ENCODE assay signal across 27 cellular contexts in the genomic region with DNA sequence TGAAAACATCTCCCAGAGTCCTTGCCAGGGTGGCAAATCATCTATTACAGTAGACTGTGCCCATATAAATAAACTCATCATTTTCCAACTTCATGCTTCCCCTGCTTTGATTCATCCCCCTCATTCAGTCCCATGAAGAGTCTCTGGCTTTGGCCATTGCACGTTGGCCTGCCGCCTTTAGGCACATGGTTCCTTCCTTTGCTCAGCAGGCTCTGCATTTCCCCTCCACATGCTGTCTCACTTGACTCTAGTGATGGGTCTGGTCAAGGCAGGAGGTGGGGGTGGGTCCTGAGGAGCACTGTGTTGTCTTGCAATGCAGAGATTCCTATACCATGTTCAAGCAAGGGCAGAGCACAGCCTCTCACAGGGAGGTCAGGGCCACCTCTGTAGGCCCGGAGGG.
"Had no signal": no experiment of that assay in that cellular context is flagged by ENCODE, and none has a peak within 500 bp of the region (broad histone marks: within the 10 kb centered on the region; RNA-seq: fewer than 3 reads in every experiment).

No MANE protein-coding gene starts in this region.

- H3K27me3 ChIP-seq: left lung, neural progenitor cell, ovary, right atrium auricular region, suprapubic skin, tibial artery, upper lobe of right lung had no signal

- ATAC-seq: left colon; left lung; lower lobe of right lung; sciatic nerve; stimulated activated effector memory CD8-positive, alpha-beta T cell treated with anti-CD3 and anti-CD28 coated beads, Interleukin-12 subunit alpha, Interleukin-12 subunit beta, amount 100 ng/mL, for 72 hours; upper lobe of right lung had no signal

- H3K9me3 ChIP-seq: left lung, lower lobe of right lung, ovary, right atrium auricular region, suprapubic skin, thoracic aorta, tibial artery, upper lobe of right lung had no signal

- H3K36me3 ChIP-seq: left lung, lower lobe of right lung, neural progenitor cell, ovary, right atrium auricular region, suprapubic skin, thoracic aorta, tibial artery, upper lobe of right lung had no signal

- H3K27ac ChIP-seq: left lung, lower lobe of right lung, ovary, right atrium auricular region, skin epidermis, suprapubic skin, thoracic aorta, tibial artery, upper lobe of right lung had no signal

- FAIRE-seq: islet of Langerhans, kidney, urothelium cell line had no signal

- DNase-seq: head of caudate nucleus; immature natural killer cell; kidney; left colon; left lung; lower lobe of right lung; mesendoderm; naive B cell; nephron progenitor cell; ovary; stimulated activated CD4-positive, alpha-beta T cell treated with anti-CD3 and anti-CD28 coated beads, Interleukin-12 subunit alpha, Interleukin-12 subunit beta, amount 100 ng/mL, for 4 hours; stimulated activated CD4-positive, alpha-beta T cell treated with anti-CD3 and anti-CD28 coated beads, Interleukin-15, amount 100 ng/mL, for 24 hours; stimulated activated CD4-positive, alpha-beta T cell treated with anti-CD3 and anti-CD28 coated beads, Interleukin-2, amount 100 ng/mL, for 24 hours; stimulated activated CD4-positive, alpha-beta T cell treated with anti-CD3 and anti-CD28 coated beads, Interleukin-4, amount 100 ng/mL, for 1 hour; stimulated activated naive CD4-positive, alpha-beta T cell; tibial artery; trophoblast cell; upper lobe of right lung had no signal

- H3K4me3 ChIP-seq: left lung, lower lobe of right lung, neural progenitor cell, ovary, right atrium auricular region, skin epidermis, suprapubic skin, thoracic aorta, tibial artery, upper lobe of right lung had no signal

- H3K9ac ChIP-seq: neural progenitor cell had no signal

- H3K4me2 ChIP-seq: neural progenitor cell had no signal

- H2AFZ ChIP-seq: neural progenitor cell had no signal
